8 cellular contexts compared by ENCODE assay signal in genomic region chr12:131808744-131809371, GRCh38. TPM values are rescaled to one million over a fixed set of nuclear protein-coding genes. Genes with fewer than 3 reads are reported as not detected.
A peak's percentile ranks its signal among the peaks of the same experiment; 100 is the strongest.
DNase-seq lines count a peak whose midpoint lies in the region; ATAC-seq and TF ChIP-seq lines count a peak whose summit lies in the region.

No MANE protein-coding gene starts in this region.

- WGBS in H9 (ENCODE audit: extremely low coverage, insufficient read length, low lambda C conversion rate), result no CpG with 5 or more reads among the region's 44 CpGs

- TF ChIP-seq CTCF in GM13977 (IDR thresholded peaks at IDR 0.05; ENCODE audit: extremely low read depth, insufficient read depth, missing control alignments) (no peak), H9 (conservative IDR thresholded peaks at IDR 0.05) (no peak)

- no peaks in the 10 kb centered on the region for H3K27me3 ChIP-seq in H9 (ENCODE audit: insufficient read depth, low read length)

- H3K79me1 ChIP-seq in H9 (ENCODE audit: insufficient read depth, low read depth, low read length, poor library complexity, severe bottlenecking), result no peaks in the 10 kb centered on the region

- H3T11ph ChIP-seq in H9 (ENCODE audit: low read length), result no peak overlapping the region

- H3K36me3 Mint-ChIP-seq in activated naive CD4-positive, alpha-beta T cell treated with anti-CD3 and anti-CD28 coated beads, Interleukin-2, amount 50 U/mL, for 72 hours, result peaks cover 16 to 22% of the 10 kb centered on the region in 2 donors
- H3K36me3 Mint-ChIP-seq in natural killer cell treated with Interleukin-12 subunit alpha and Interleukin-12 subunit beta and Interleukin-15 and Interleukin-18, amount 100 ng/mL, for 72 hours, result peaks cover 7% of the 10 kb centered on the region
- H3K36me3 Mint-ChIP-seq in H9 (ENCODE audit: insufficient read depth in 1 of 3, low read depth in 3 of 3), result peaks cover 5 to 16% (median 5%) of the 10 kb centered on the region in 3 experiments; a peak in 6 of 7 replicates

- peak overlapping the region; percentile 67 for H3K4me3 Mint-ChIP-seq in natural killer cell treated with Interleukin-12 subunit alpha and Interleukin-12 subunit beta and Interleukin-15 and Interleukin-18, amount 100 ng/mL, for 72 hours
- no peak overlapping the region for H3K4me3 Mint-ChIP-seq in H9

- peak; percentile 89 for DNase-seq in GM13977 (ENCODE audit: low spot score)
- DNase-seq in KBM-7, result peak; percentile 90
- DNase-seq in activated naive CD4-positive, alpha-beta T cell treated with anti-CD3 and anti-CD28 coated beads, Interleukin-2, amount 50 U/mL, for 72 hours (ENCODE audit: low spot score in 2 of 2), result no peak
- DNase-seq in natural killer cell treated with Interleukin-12 subunit alpha and Interleukin-12 subunit beta and Interleukin-15 and Interleukin-18, amount 100 ng/mL, for 72 hours (ENCODE audit: low spot score), result no peak
- DNase-seq in effector CD8-positive, alpha-beta T cell (lab: John Stamatoyannopoulos, UW), result no peak
- DNase-seq in H9, result no peak
- DNase-seq in globus pallidus (ENCODE audit: low spot score), result no peak

- H3K27me3 Mint-ChIP-seq in natural killer cell treated with Interleukin-12 subunit alpha and Interleukin-12 subunit beta and Interleukin-15 and Interleukin-18, amount 100 ng/mL, for 72 hours, result no peaks in the 10 kb centered on the region
- H3K27me3 Mint-ChIP-seq in H9 (ENCODE audit: low read depth), result peaks cover 3% of the 10 kb centered on the region

- no peaks in the 10 kb centered on the region for H4K20me1 ChIP-seq in H9 (ENCODE audit: control insufficient read depth, insufficient read depth, insufficient read length)

- no peak overlapping the region for H4K91ac ChIP-seq in H9 (ENCODE audit: insufficient read length, low read depth, low read length)

- in situ Hi-C loops in GM13977 (cut with MboI; ENCODE audit: low pct_unique_long_range_greater_than_20kb, low sequenced_read_pairs, unreplicated experiment) (no loop called here), KBM-7 (cut with MboI; ENCODE audit: low pct_unique_long_range_greater_than_20kb, low sequenced_read_pairs) (no loop called here)

- no peak overlapping the region for H4K5ac ChIP-seq in H9 (ENCODE audit: insufficient read length, low read depth, low read length)

- H3K27ac Mint-ChIP-seq in activated naive CD4-positive, alpha-beta T cell treated with anti-CD3 and anti-CD28 coated beads, Interleukin-2, amount 50 U/mL, for 72 hours, result peak overlapping the region in 1 of 2 donors; percentile 84
- H3K27ac Mint-ChIP-seq in natural killer cell treated with Interleukin-12 subunit alpha and Interleukin-12 subunit beta and Interleukin-15 and Interleukin-18, amount 100 ng/mL, for 72 hours, result peak overlapping the region; percentile 50 to 75
- H3K27ac Mint-ChIP-seq in H9, result no peak overlapping the region

- no peak overlapping the region for H2BK120ac ChIP-seq in H9 (ENCODE audit: low read depth, low read length, poor library complexity, severe bottlenecking)

- H3K23ac ChIP-seq in H9 (ENCODE audit: insufficient read length, low read depth, low read length), result no peak overlapping the region

- H3K27ac ChIP-seq in H9 (ENCODE audit: insufficient read length, low read depth, low read length), result no peak overlapping the region

- H2BK12ac ChIP-seq in H9 (ENCODE audit: insufficient read length, low read depth, low read length), result no peak overlapping the region

- no peak overlapping the region for H3K56ac ChIP-seq in H9 (ENCODE audit: insufficient read length, low read depth, low read length)

- no peaks in the 10 kb centered on the region for H3K9me3 ChIP-seq in H9 (ENCODE audit: control insufficient read depth, low read depth, low read length)

- no peak overlapping the region for H3K18ac ChIP-seq in H9 (ENCODE audit: insufficient read length, low read depth, low read length)

- H2BK20ac ChIP-seq in H9 (ENCODE audit: low read depth, low read length, poor library complexity, severe bottlenecking), result no peak overlapping the region

- H2BK15ac ChIP-seq in H9 (ENCODE audit: low read depth, low read length), result no peak overlapping the region

- no peak overlapping the region for H2AFZ ChIP-seq in H9 (ENCODE audit: low read length)

- no peaks in the 10 kb centered on the region for H3K23me2 ChIP-seq in H9 (ENCODE audit: insufficient read length, low read depth, low read length, poor library complexity, severe bottlenecking)

- ATAC-seq in activated naive CD4-positive, alpha-beta T cell treated with anti-CD3 and anti-CD28 coated beads, Interleukin-2, amount 50 U/mL, for 72 hours, result peak; percentile 75 to 99
- peak; percentile 91 to 96 for ATAC-seq in natural killer cell treated with Interleukin-12 subunit alpha and Interleukin-12 subunit beta and Interleukin-15 and Interleukin-18, amount 100 ng/mL, for 72 hours
- ATAC-seq in GM19324 (IDR thresholded peaks at IDR 0.05; ENCODE audit: low FRiP score, unreplicated experiment), result no peak

- H3K4me1 ChIP-seq in H9 (ENCODE audit: insufficient read depth, low read length), result no peaks in the 10 kb centered on the region

- no peaks in the 10 kb centered on the region for H3K79me2 ChIP-seq in H9 (ENCODE audit: insufficient read depth, low read length)

- peaks cover 0 to 8% of the 10 kb centered on the region in 2 donors for H3K4me1 Mint-ChIP-seq in natural killer cell treated with Interleukin-12 subunit alpha and Interleukin-12 subunit beta and Interleukin-15 and Interleukin-18, amount 100 ng/mL, for 72 hours (ENCODE audit: low read depth in 2 of 2)
- H3K4me1 Mint-ChIP-seq in H9, result peaks cover 4 to 13% of the 10 kb centered on the region in 2 experiments

- no peak overlapping the region for H2BK5ac ChIP-seq in H9 (ENCODE audit: insufficient read length, low read length)

- H3K4ac ChIP-seq in H9 (ENCODE audit: low read depth, low read length), result no peak overlapping the region

- H3K4me2 ChIP-seq in H9 (ENCODE audit: insufficient read depth, insufficient read length, low read length), result no peak overlapping the region

- peaks cover 13 to 14% of the 10 kb centered on the region in 2 donors for H3K9me3 Mint-ChIP-seq in activated naive CD4-positive, alpha-beta T cell treated with anti-CD3 and anti-CD28 coated beads, Interleukin-2, amount 50 U/mL, for 72 hours
- H3K9me3 Mint-ChIP-seq in natural killer cell treated with Interleukin-12 subunit alpha and Interleukin-12 subunit beta and Interleukin-15 and Interleukin-18, amount 100 ng/mL, for 72 hours, result peaks cover 3% of the 10 kb centered on the region
- H3K9me3 Mint-ChIP-seq in H9, result peaks cover 18 to 19% of the 10 kb centered on the region in 2 experiments

- no peak overlapping the region for H4K8ac ChIP-seq in H9 (replicated peaks; ENCODE audit: insufficient read length, low read depth, low read length)

- no peak overlapping the region for H3K14ac ChIP-seq in H9 (ENCODE audit: insufficient read depth, low read length)

- H2AK5ac ChIP-seq in H9 (ENCODE audit: insufficient read length, low read length), result no peak overlapping the region

- no peak overlapping the region for H3K9ac ChIP-seq in H9 (ENCODE audit: extremely low read depth, insufficient read length, low read length)

RNA-seq across cellular contexts. Expression of gene MMP17, which starts 19.3 kb away (rescaled TPM):
- total RNA-seq in activated naive CD4-positive, alpha-beta T cell treated with anti-CD3 and anti-CD28 coated beads, Interleukin-2, amount 50 U/mL, for 72 hours, result not detected
- total RNA-seq in natural killer cell treated with Interleukin-12 subunit alpha and Interleukin-12 subunit beta and Interleukin-15 and Interleukin-18, amount 100 ng/mL, for 72 hours, result not detected
- total RNA-seq in H9 (2021), result 14.8 and 16.0 TPM in 2 replicates

Comparison
In these comparisons a context has a peak if more than half of its experiments do, and no peak if none do; other contexts are left out.
1. DNase-seq: peak in GM13977 (single experiment) and KBM-7 (single experiment); none in activated naive CD4-positive, alpha-beta T cell treated with anti-CD3 and anti-CD28 coated beads, Interleukin-2, amount 50 U/mL, for 72 hours (0 of 2), natural killer cell treated with Interleukin-12 subunit alpha and Interleukin-12 subunit beta and Interleukin-15 and Interleukin-18, amount 100 ng/mL, for 72 hours (single experiment), effector CD8-positive, alpha-beta T cell (single experiment), H9 (single experiment) and globus pallidus (single experiment).
2. H3K27ac Mint-ChIP-seq: peak in natural killer cell treated with Interleukin-12 subunit alpha and Interleukin-12 subunit beta and Interleukin-15 and Interleukin-18, amount 100 ng/mL, for 72 hours (2 of 2); none in H9 (0 of 3).
3. RNA of gene MMP17, which starts 19.3 kb away (total RNA-seq): 14.8 to 16.0 TPM in H9; not detected in activated naive CD4-positive, alpha-beta T cell treated with anti-CD3 and anti-CD28 coated beads, Interleukin-2, amount 50 U/mL, for 72 hours and not detected in natural killer cell treated with Interleukin-12 subunit alpha and Interleukin-12 subunit beta and Interleukin-15 and Interleukin-18, amount 100 ng/mL, for 72 hours; every median in the first group is over 10 times any median in the second.